21 cellular contexts compared by ENCODE assay signal in genomic region chr7:108440613-108441012, GRCh38. TPM values are rescaled to one million over a fixed set of nuclear protein-coding genes. Genes with fewer than 3 reads are reported as not detected.
DNase-seq lines count a peak whose midpoint lies in the region; ATAC-seq, FAIRE-seq and TF ChIP-seq lines count a peak whose summit lies in the region.
"Had no signal": no experiment of that assay in that cellular context is flagged by ENCODE, and none has a peak within 500 bp of the region (broad histone marks: within the 10 kb centered on the region; RNA-seq: fewer than 3 reads in every experiment).

No MANE protein-coding gene starts in this region.

- TF ChIP-seq CTCF in SK-N-SH (IDR thresholded peaks at IDR 0.05) (no peak), progenitor cell of endocrine pancreas (IDR thresholded peaks at IDR 0.05; ENCODE audit: unreplicated experiment) (no peak), D721Med (IDR thresholded peaks at IDR 0.05; ENCODE audit: insufficient read depth, missing control alignments) (no peak)

- H3K36me3 ChIP-seq in SK-N-SH (replicated peaks in 1 of 2; ENCODE audit: control insufficient read depth in 1 of 2, insufficient read depth in 2 of 2, low read length in 1 of 2) = no peaks in the 10 kb centered on the region
- no peaks in the 10 kb centered on the region for H3K36me3 ChIP-seq in HUES6 (ENCODE audit: control insufficient read depth, insufficient read depth, low read length)
- no peaks in the 10 kb centered on the region for H3K36me3 ChIP-seq in SJCRH30

- no peaks in the 10 kb centered on the region for H3K9me3 ChIP-seq in SK-N-SH
- no peaks in the 10 kb centered on the region for H3K9me3 ChIP-seq in HUES6 (ENCODE audit: control insufficient read depth, insufficient read depth, low read depth, low read length)
- H3K9me3 ChIP-seq in SJCRH30 (replicated peaks) = no peaks in the 10 kb centered on the region
- H3K9me3 ChIP-seq: Caco-2 had no signal

- FAIRE-seq in D721Med (lab: Jason Lieb, UNC) = no peak
- FAIRE-seq: G401.6, GM12891, GM19239, H1, HepG2 had no signal

- H3K4me2 ChIP-seq in SK-N-SH = no peak overlapping the region

- H3K4me3 Mint-ChIP-seq in progenitor cell of endocrine pancreas (ENCODE audit: low read depth) = no peak overlapping the region
- H3K4me3 Mint-ChIP-seq: CD4-positive, alpha-beta T cell; H9; IgD-negative memory B cell had no signal

- H3K79me2 ChIP-seq in SK-N-SH (ENCODE audit: insufficient read depth) = no peaks in the 10 kb centered on the region

- no peak overlapping the region for H3K9ac ChIP-seq in SK-N-SH
- no peak overlapping the region for H3K9ac ChIP-seq in HUES6 (ENCODE audit: low read length)

- 55% methylated on average over 3 of the region's 3 CpGs for WGBS in SK-N-SH (ENCODE audit: low lambda C conversion rate)

- no peak for ATAC-seq in SK-N-SH treated with all-trans-retinoic acid at 6 μM for 48 hours
- ATAC-seq: HepG2 had no signal

- POLR2A ChIA-PET in SK-N-SH (lab: Yijun Ruan, JAX) = interaction anchor here (1.3 kb wide), 1 partner anchor 13 kb away, joined by 4 read pairs; no protein-coding TSS in a partner anchor

- no peak overlapping the region for H3K27ac ChIP-seq in SK-N-SH (ENCODE audit: low read depth in 2 of 2, low read length in 1 of 2)
- 0 out of 2 replicates have a peak overlapping the region, but pooled peaks have one; percentile 30 for H3K27ac ChIP-seq in HUES6 (ENCODE audit: low read depth, low read length)
- peak overlapping the region; percentile 97 for H3K27ac ChIP-seq in SJCRH30
- H3K27ac ChIP-seq: C4-2B, HL-60 had no signal

- no peak for DNase-seq in SK-N-SH
- peak in 1 of 2 experiments; percentile 46 for DNase-seq in SJCRH30
- no peak for DNase-seq in progenitor cell of endocrine pancreas (ENCODE audit: low spot score, unreplicated experiment)
- no peak for DNase-seq in hepatic stellate cell (ENCODE audit: low spot score)
- DNase-seq in D721Med (ENCODE audit: insufficient read length, low spot score) = no peak
- DNase-seq in D341Med (ENCODE audit: low spot score) = no peak
- DNase-seq: ACHN; CD4-positive, alpha-beta T cell; H9; KG1 had no signal

- H3F3A ChIP-seq in SK-N-SH (replicated peaks; ENCODE audit: insufficient read depth) = no peaks in the 10 kb centered on the region

- H3K36me3 Mint-ChIP-seq in progenitor cell of endocrine pancreas (ENCODE audit: insufficient read depth) = peaks cover under 1% of the 10 kb centered on the region

- no peaks in the 10 kb centered on the region for H3K27me3 ChIP-seq in SK-N-SH (ENCODE audit: insufficient read depth)
- H3K27me3 ChIP-seq in HUES6 (ENCODE audit: control insufficient read depth, insufficient read depth, low read length) = no peaks in the 10 kb centered on the region
- no peaks in the 10 kb centered on the region for H3K27me3 ChIP-seq in SJCRH30

- no peaks in the 10 kb centered on the region for H3K9me2 ChIP-seq in SK-N-SH

- H3K4me1 ChIP-seq in SK-N-SH (ENCODE audit: control insufficient read depth in 1 of 2, insufficient read depth in 2 of 2, low read depth in 1 of 2, low read length in 1 of 2) (peaks cover 0 to 8% of the 10 kb centered on the region in 2 experiments; a peak in 2 of 4 replicates), HUES6 (ENCODE audit: control insufficient read depth, insufficient read depth, low read length) (no peaks in the 10 kb centered on the region), SJCRH30 (peaks cover 35% of the 10 kb centered on the region)

- peaks cover 1% of the 10 kb centered on the region for H3K9me3 Mint-ChIP-seq in progenitor cell of endocrine pancreas (ENCODE audit: low read depth)
- H3K9me3 Mint-ChIP-seq: CD4-positive, alpha-beta T cell had no signal

- H3K4me3 ChIP-seq in SK-N-SH (ENCODE audit: low read depth in 2 of 2, low read length in 1 of 2) (no peak overlapping the region), HUES6 (ENCODE audit: low read depth, low read length) (no peak overlapping the region), SJCRH30 (no peak overlapping the region)

- peaks cover 1% of the 10 kb centered on the region for H3K4me1 Mint-ChIP-seq in progenitor cell of endocrine pancreas (ENCODE audit: low read depth)
- H3K4me1 Mint-ChIP-seq: H9, IgD-negative memory B cell had no signal

- peak overlapping the region; percentile 11; the same call in 1 of the 2 replicates for H2AFZ ChIP-seq in SK-N-SH (ENCODE audit: low read depth)

- TF ChIP-seq RAD21 in SK-N-SH (IDR thresholded peaks at IDR 0.05; ENCODE audit: low read length) = no peak

- peak overlapping the region; percentile 24 for H3K27ac Mint-ChIP-seq in progenitor cell of endocrine pancreas
- H3K27ac Mint-ChIP-seq: CD4-positive, alpha-beta T cell; H9; IgD-negative memory B cell had no signal

- TF ChIP-seq EP300 in SK-N-SH (IDR thresholded peaks at IDR 0.05; ENCODE audit: borderline replicate concordance in 1 of 2, low read depth in 1 of 2, low read length in 1 of 2) = no peak

- no peaks in the 10 kb centered on the region for H4K20me1 ChIP-seq in SK-N-SH (ENCODE audit: insufficient read depth)

- H3K27me3 Mint-ChIP-seq in progenitor cell of endocrine pancreas = no peaks in the 10 kb centered on the region

- CTCF ChIA-PET in SK-N-SH (lab: Yijun Ruan, JAX) = interaction anchor here (1.3 to 5.5 kb wide), 3 partner anchors 10 to 257 kb away, joined by 3 to 44 read pairs (median 4); partner anchors contain the start of gene NRCAM

TF ChIP-seq in SK-N-SH, 30 proteins besides CTCF, POLR2A, EP300 and RAD21:
- TF ChIP-seq USF2 (IDR thresholded peaks at IDR 0.05; ENCODE audit: borderline replicate concordance, low read depth, low read length) (no peak), JUND (IDR thresholded peaks at IDR 0.05) (no peak)

TF ChIP-seq in SK-N-SH treated with all-trans-retinoic acid at 6 μM for 48 hours, 23 proteins besides CTCF, POLR2A, EP300 and RAD21:
- TF ChIP-seq ZNF70 (CRISPR knock-in tag; IDR thresholded peaks at IDR 0.05) (no peak), GLIS3 (CRISPR knock-in tag; IDR thresholded peaks at IDR 0.05) (no peak), ESRRG (CRISPR knock-in tag; IDR thresholded peaks at IDR 0.05) (no peak), ZFP3 (CRISPR knock-in tag; IDR thresholded peaks at IDR 0.05) (no peak), ARNTL (CRISPR knock-in tag; IDR thresholded peaks at IDR 0.05; ENCODE audit: borderline replicate concordance, low read depth) (no peak), RARB (CRISPR knock-in tag; IDR thresholded peaks at IDR 0.05) (no peak), OSR1 (CRISPR knock-in tag; IDR thresholded peaks at IDR 0.05) (no peak), PATZ1 (CRISPR knock-in tag; IDR thresholded peaks at IDR 0.05; ENCODE audit: borderline replicate concordance) (no peak), TOX (CRISPR knock-in tag; IDR thresholded peaks at IDR 0.05; ENCODE audit: borderline replicate concordance) (no peak)

RNA-seq across cellular contexts. Expression of gene NRCAM, which starts 15.6 kb away (rescaled TPM):
- 1.1 and 5.1 TPM in 2 replicates for polyA plus RNA-seq in SK-N-SH (2012; rRNA removed)
- 5.6 and 9.1 TPM in 2 replicates for polyA plus RNA-seq in SK-N-SH (2012; cell fraction: cytosol; rRNA removed)
- polyA plus RNA-seq in SK-N-SH (2012; cell fraction: nucleus; rRNA removed) = 2.2 and 2.6 TPM in 2 replicates
- 28.5 and 30.8 TPM in 2 replicates for total RNA-seq in SJCRH30 (2014; rRNA removed; shearing (Covaris generic))
- total RNA-seq in progenitor cell of endocrine pancreas = 19.2 and 19.9 TPM in 2 replicates

Comparison
In these comparisons a context has a peak if more than half of its experiments do, and no peak if none do; other contexts are left out.
1. H3K27ac ChIP-seq: peak in HUES6 (single experiment) and SJCRH30 (single experiment); none in SK-N-SH (0 of 2).